In genomic region chr1:27855085-27855484, GRCh38 we compare ENCODE assay signal across 31 cellular contexts.
"Had no signal": no experiment of that assay in that cellular context is flagged by ENCODE, and none has a peak within 500 bp of the region (broad histone marks: within the 10 kb centered on the region; RNA-seq: fewer than 3 reads in every experiment).

No MANE protein-coding gene starts in this region.

- ATAC-seq: activated CD8-positive, alpha-beta memory T cell treated with anti-CD3 and anti-CD28 coated beads, Interleukin-2, amount 10 ng/mL, durations not matched to agents 7 days and 5 days; activated CD8-positive, alpha-beta T cell treated with anti-CD3 and anti-CD28 coated beads, Interleukin-2, amount 10 ng/mL, durations not matched to agents 7 days and 5 days; activated naive CD8-positive, alpha-beta T cell treated with anti-CD3 and anti-CD28 coated beads, Interleukin-2, amount 50 U/mL, for 24 hours; body of pancreas; effector memory CD8-positive, alpha-beta T cell; gastroesophageal sphincter; T-cell had no signal

- H3K9me3 ChIP-seq: adrenal gland, body of pancreas, esophagus squamous epithelium, gastroesophageal sphincter had no signal

- H3K4me3 ChIP-seq: adrenal gland, body of pancreas, esophagus squamous epithelium, gastroesophageal sphincter had no signal

- FAIRE-seq: colon had no signal

- H3K27ac ChIP-seq: adrenal gland, body of pancreas, esophagus squamous epithelium, gastroesophageal sphincter had no signal

- H3K9me3 Mint-ChIP-seq: activated CD4-positive, alpha-beta memory T cell treated with anti-CD3 and anti-CD28 coated beads for 36 hours; activated naive CD4-positive, alpha-beta T cell treated with anti-CD3 and anti-CD28 coated beads for 36 hours; activated naive CD4-positive, alpha-beta T cell treated with anti-CD3 and anti-CD28 coated beads, Interleukin-2, amount 50 U/mL, for 24 hours; activated naive CD8-positive, alpha-beta T cell treated with anti-CD3 and anti-CD28 coated beads for 36 hours; activated naive CD8-positive, alpha-beta T cell treated with anti-CD3 and anti-CD28 coated beads, Interleukin-2, amount 50 U/mL, for 24 hours; activated T-helper 1 cell treated with anti-CD3 and anti-CD28 coated beads, Interleukin-12 subunit alpha, Interleukin-12 subunit beta, Interleukin-2, Interleukin-4 antibody, amounts not matched to agents 30 ng/mL and 10 ng/mL and 1 ng/mL, durations not matched to agents 14 hours and 24 hours and 36 hours; activated T-helper 2 cell treated with anti-CD3 and anti-CD28 coated beads, Interferon-gamma antibody, Interleukin-2, Interleukin-4, amounts not matched to agents 10 μg/mL and 5 μg/mL and 100 μg/mL, durations not matched to agents 14 hours and 24 hours and 36 hours; effector memory CD8-positive, alpha-beta T cell; T-cell; T-helper 1 cell treated with Interleukin-12 subunit alpha and Interleukin-12 subunit beta and Interleukin-4 antibody, amounts not matched to agents 30 μg/mL and 1 μg/mL, for 36 hours; T-helper 2 cell treated with Interferon-gamma antibody and Interleukin-4, amounts not matched to agents 5 μg/mL and 100 μg/mL, for 36 hours had no signal

- H3K27ac Mint-ChIP-seq: activated CD4-positive, alpha-beta memory T cell treated with anti-CD3 and anti-CD28 coated beads for 36 hours; activated CD8-positive, alpha-beta memory T cell treated with anti-CD3 and anti-CD28 coated beads, Interleukin-2, amount 10 ng/mL, durations not matched to agents 7 days and 5 days; activated CD8-positive, alpha-beta T cell treated with anti-CD3 and anti-CD28 coated beads, Interleukin-2, amount 10 ng/mL, durations not matched to agents 7 days and 5 days; activated naive CD4-positive, alpha-beta T cell treated with anti-CD3 and anti-CD28 coated beads for 36 hours; activated naive CD4-positive, alpha-beta T cell treated with anti-CD3 and anti-CD28 coated beads, Interleukin-2, amount 50 U/mL, for 24 hours; activated naive CD8-positive, alpha-beta T cell treated with anti-CD3 and anti-CD28 coated beads for 36 hours; activated naive CD8-positive, alpha-beta T cell treated with anti-CD3 and anti-CD28 coated beads, Interleukin-2, amount 50 U/mL, for 24 hours; activated T-helper 1 cell treated with anti-CD3 and anti-CD28 coated beads, Interleukin-12 subunit alpha, Interleukin-12 subunit beta, Interleukin-2, Interleukin-4 antibody, amounts not matched to agents 30 ng/mL and 10 ng/mL and 1 ng/mL, durations not matched to agents 14 hours and 24 hours and 36 hours; activated T-helper 2 cell treated with anti-CD3 and anti-CD28 coated beads, Interferon-gamma antibody, Interleukin-2, Interleukin-4, amounts not matched to agents 10 μg/mL and 5 μg/mL and 100 μg/mL, durations not matched to agents 14 hours and 24 hours and 36 hours; effector memory CD8-positive, alpha-beta T cell; T-helper 1 cell treated with Interleukin-12 subunit alpha and Interleukin-12 subunit beta and Interleukin-4 antibody, amounts not matched to agents 30 μg/mL and 1 μg/mL, for 36 hours; T-helper 2 cell treated with Interferon-gamma antibody and Interleukin-4, amounts not matched to agents 5 μg/mL and 100 μg/mL, for 36 hours had no signal

- DNase-seq: activated CD4-positive, alpha-beta memory T cell treated with anti-CD3 and anti-CD28 coated beads for 36 hours; activated CD4-positive, alpha-beta T cell treated with anti-CD3 and anti-CD28 coated beads for 1 hour; activated CD4-positive, alpha-beta T cell treated with anti-CD3 and anti-CD28 coated beads for 4 hours; activated CD8-positive, alpha-beta memory T cell treated with anti-CD3 and anti-CD28 coated beads, Interleukin-2, amount 10 ng/mL, durations not matched to agents 7 days and 5 days; activated CD8-positive, alpha-beta memory T cell treated with anti-CD3 and anti-CD28 coated beads, Interleukin-2, amount 50 U/mL, for 4 hours; activated CD8-positive, alpha-beta T cell treated with anti-CD3 and anti-CD28 coated beads, Interleukin-2, amount 10 ng/mL, durations not matched to agents 7 days and 5 days; activated naive CD4-positive, alpha-beta T cell treated with anti-CD3 and anti-CD28 coated beads for 36 hours; activated naive CD8-positive, alpha-beta T cell treated with anti-CD3 and anti-CD28 coated beads for 36 hours; activated naive CD8-positive, alpha-beta T cell treated with anti-CD3 and anti-CD28 coated beads, Interleukin-2, amount 50 U/mL, for 24 hours; activated T-cell treated with anti-CD3 and anti-CD28 coated beads, Interleukin-2, amount 50 U/mL, for 1 hour; adrenal gland; amygdala; aorta; caudate nucleus; cortex of kidney; dermis blood vessel endothelial cell; effector CD4-positive, alpha-beta T cell; effector memory CD8-positive, alpha-beta T cell; esophagus squamous epithelium; foreskin melanocyte; SW 1271; T-cell; T1000 had no signal

- H3K4me3 Mint-ChIP-seq: activated CD4-positive, alpha-beta memory T cell treated with anti-CD3 and anti-CD28 coated beads for 36 hours; activated CD8-positive, alpha-beta memory T cell treated with anti-CD3 and anti-CD28 coated beads, Interleukin-2, amount 10 ng/mL, durations not matched to agents 7 days and 5 days; activated CD8-positive, alpha-beta T cell treated with anti-CD3 and anti-CD28 coated beads, Interleukin-2, amount 10 ng/mL, durations not matched to agents 7 days and 5 days; activated naive CD4-positive, alpha-beta T cell treated with anti-CD3 and anti-CD28 coated beads for 36 hours; activated naive CD4-positive, alpha-beta T cell treated with anti-CD3 and anti-CD28 coated beads, Interleukin-2, amount 50 U/mL, for 24 hours; activated naive CD8-positive, alpha-beta T cell treated with anti-CD3 and anti-CD28 coated beads for 36 hours; activated naive CD8-positive, alpha-beta T cell treated with anti-CD3 and anti-CD28 coated beads, Interleukin-2, amount 50 U/mL, for 24 hours; activated T-helper 1 cell treated with anti-CD3 and anti-CD28 coated beads, Interleukin-12 subunit alpha, Interleukin-12 subunit beta, Interleukin-2, Interleukin-4 antibody, amounts not matched to agents 30 ng/mL and 10 ng/mL and 1 ng/mL, durations not matched to agents 14 hours and 24 hours and 36 hours; effector memory CD8-positive, alpha-beta T cell; T-cell; T-helper 1 cell treated with Interleukin-12 subunit alpha and Interleukin-12 subunit beta and Interleukin-4 antibody, amounts not matched to agents 30 μg/mL and 1 μg/mL, for 36 hours; T-helper 2 cell treated with Interferon-gamma antibody and Interleukin-4, amounts not matched to agents 5 μg/mL and 100 μg/mL, for 36 hours had no signal

- H3K27me3 ChIP-seq: adrenal gland, body of pancreas, esophagus squamous epithelium, gastroesophageal sphincter had no signal

- H3K27me3 Mint-ChIP-seq: activated CD4-positive, alpha-beta memory T cell treated with anti-CD3 and anti-CD28 coated beads for 36 hours; activated CD8-positive, alpha-beta memory T cell treated with anti-CD3 and anti-CD28 coated beads, Interleukin-2, amount 10 ng/mL, durations not matched to agents 7 days and 5 days; activated naive CD4-positive, alpha-beta T cell treated with anti-CD3 and anti-CD28 coated beads, Interleukin-2, amount 50 U/mL, for 24 hours; activated naive CD8-positive, alpha-beta T cell treated with anti-CD3 and anti-CD28 coated beads for 36 hours; activated naive CD8-positive, alpha-beta T cell treated with anti-CD3 and anti-CD28 coated beads, Interleukin-2, amount 50 U/mL, for 24 hours; effector memory CD8-positive, alpha-beta T cell; T-cell had no signal
